1 cellular context compared by ENCODE assay signal in the genomic region with DNA sequence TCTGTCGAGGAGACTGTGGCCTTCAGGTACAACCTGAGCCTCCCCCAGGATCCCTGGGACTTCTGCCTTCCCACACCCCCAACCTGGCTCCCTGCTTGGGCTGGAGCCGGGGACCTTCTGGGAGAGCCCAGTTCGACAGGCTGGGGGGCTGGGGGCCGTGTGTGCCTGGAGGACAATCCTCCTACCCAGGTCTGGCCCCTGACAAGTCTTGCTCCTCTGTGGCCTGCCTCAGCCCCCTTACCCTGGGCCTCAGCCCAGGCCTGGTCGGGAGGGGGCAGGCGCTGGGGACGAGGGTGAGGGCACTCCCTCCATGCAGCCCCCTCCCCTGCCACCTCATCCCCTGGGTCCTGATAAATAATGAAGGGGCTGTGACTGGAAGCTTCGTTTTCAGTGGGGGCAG.
A peak's percentile ranks its signal among the peaks of the same experiment; 100 is the strongest.
TF ChIP-seq lines count a peak whose summit lies in the region.

No MANE protein-coding gene starts in this region.

TF ChIP-seq in HEK293, 187 proteins besides CTCF, POLR2A, EP300 and RAD21:
- TF ChIP-seq, protein P1, sequence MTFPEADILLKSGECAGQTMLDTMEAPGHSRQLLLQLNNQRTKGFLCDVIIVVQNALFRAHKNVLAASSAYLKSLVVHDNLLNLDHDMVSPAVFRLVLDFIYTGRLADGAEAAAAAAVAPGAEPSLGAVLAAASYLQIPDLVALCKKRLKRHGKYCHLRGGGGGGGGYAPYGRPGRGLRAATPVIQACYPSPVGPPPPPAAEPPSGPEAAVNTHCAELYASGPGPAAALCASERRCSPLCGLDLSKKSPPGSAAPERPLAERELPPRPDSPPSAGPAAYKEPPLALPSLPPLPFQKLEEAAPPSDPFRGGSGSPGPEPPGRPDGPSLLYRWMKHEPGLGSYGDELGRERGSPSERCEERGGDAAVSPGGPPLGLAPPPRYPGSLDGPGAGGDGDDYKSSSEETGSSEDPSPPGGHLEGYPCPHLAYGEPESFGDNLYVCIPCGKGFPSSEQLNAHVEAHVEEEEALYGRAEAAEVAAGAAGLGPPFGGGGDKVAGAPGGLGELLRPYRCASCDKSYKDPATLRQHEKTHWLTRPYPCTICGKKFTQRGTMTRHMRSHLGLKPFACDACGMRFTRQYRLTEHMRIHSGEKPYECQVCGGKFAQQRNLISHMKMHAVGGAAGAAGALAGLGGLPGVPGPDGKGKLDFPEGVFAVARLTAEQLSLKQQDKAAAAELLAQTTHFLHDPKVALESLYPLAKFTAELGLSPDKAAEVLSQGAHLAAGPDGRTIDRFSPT (tag by site-specific recombination; IDR thresholded peaks at IDR 0.05), result no peak
- TF ChIP-seq ZNF664 (tag by site-specific recombination; IDR thresholded peaks at IDR 0.05), result no peak
- TF ChIP-seq ZBTB48 (tag by site-specific recombination; IDR thresholded peaks at IDR 0.05), result peak; percentile 77
- TF ChIP-seq GLIS2 (tag by site-specific recombination; IDR thresholded peaks at IDR 0.05), result peak; percentile 63
- TF ChIP-seq, protein P2, sequence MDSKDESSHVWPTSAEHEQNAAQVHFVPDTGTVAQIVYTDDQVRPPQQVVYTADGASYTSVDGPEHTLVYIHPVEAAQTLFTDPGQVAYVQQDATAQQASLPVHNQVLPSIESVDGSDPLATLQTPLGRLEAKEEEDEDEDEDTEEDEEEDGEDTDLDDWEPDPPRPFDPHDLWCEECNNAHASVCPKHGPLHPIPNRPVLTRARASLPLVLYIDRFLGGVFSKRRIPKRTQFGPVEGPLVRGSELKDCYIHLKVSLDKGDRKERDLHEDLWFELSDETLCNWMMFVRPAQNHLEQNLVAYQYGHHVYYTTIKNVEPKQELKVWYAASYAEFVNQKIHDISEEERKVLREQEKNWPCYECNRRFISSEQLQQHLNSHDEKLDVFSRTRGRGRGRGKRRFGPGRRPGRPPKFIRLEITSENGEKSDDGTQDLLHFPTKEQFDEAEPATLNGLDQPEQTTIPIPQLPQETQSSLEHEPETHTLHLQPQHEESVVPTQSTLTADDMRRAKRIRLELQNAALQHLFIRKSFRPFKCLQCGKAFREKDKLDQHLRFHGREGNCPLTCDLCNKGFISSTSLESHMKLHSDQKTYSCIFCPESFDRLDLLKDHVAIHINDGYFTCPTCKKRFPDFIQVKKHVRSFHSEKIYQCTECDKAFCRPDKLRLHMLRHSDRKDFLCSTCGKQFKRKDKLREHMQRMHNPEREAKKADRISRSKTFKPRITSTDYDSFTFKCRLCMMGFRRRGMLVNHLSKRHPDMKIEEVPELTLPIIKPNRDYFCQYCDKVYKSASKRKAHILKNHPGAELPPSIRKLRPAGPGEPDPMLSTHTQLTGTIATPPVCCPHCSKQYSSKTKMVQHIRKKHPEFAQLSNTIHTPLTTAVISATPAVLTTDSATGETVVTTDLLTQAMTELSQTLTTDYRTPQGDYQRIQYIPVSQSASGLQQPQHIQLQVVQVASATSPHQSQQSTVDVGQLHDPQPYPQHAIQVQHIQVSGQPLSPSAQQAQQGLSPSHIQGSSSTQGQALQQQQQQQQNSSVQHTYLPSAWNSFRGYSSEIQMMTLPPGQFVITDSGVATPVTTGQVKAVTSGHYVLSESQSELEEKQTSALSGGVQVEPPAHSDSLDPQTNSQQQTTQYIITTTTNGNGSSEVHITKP (tag by site-specific recombination; IDR thresholded peaks at IDR 0.05), result peak; percentile 81
- TF ChIP-seq PRDM2 (tag by site-specific recombination; IDR thresholded peaks at IDR 0.05; ENCODE audit: borderline replicate concordance), result no peak
- TF ChIP-seq ZNF585B (tag by site-specific recombination; IDR thresholded peaks at IDR 0.05), result no peak
- TF ChIP-seq PRDM4 (tag by site-specific recombination; IDR thresholded peaks at IDR 0.05), result no peak
- TF ChIP-seq GLIS1 (tag by site-specific recombination; IDR thresholded peaks at IDR 0.05), result peak; percentile 68
- TF ChIP-seq ZNF211 (tag by site-specific recombination; IDR thresholded peaks at IDR 0.05; ENCODE audit: low read depth), result no peak
- TF ChIP-seq PATZ1 (tag by site-specific recombination; IDR thresholded peaks at IDR 0.05), result peak; percentile 26; the same call in 1 of the 2 replicates
